In genomic region chr19:30887042-30887441, GRCh38 we compare ENCODE assay signal across 22 cellular contexts.
"Had no signal": no experiment of that assay in that cellular context is flagged by ENCODE, and none has a peak within 500 bp of the region (broad histone marks: within the 10 kb centered on the region; RNA-seq: fewer than 3 reads in every experiment).

No MANE protein-coding gene starts in this region.

- H3K4me1 ChIP-seq: parathyroid adenoma, stomach, thyroid gland had no signal

- H3K9me3 ChIP-seq: left lung, thyroid gland, vagina had no signal

- H3K4me3 ChIP-seq: dorsolateral prefrontal cortex, hepatocyte, left lung, smooth muscle cell, stomach, thyroid gland, vagina had no signal

- H3K36me3 Mint-ChIP-seq: naive thymus-derived CD8-positive, alpha-beta T cell had no signal

- H3K36me3 ChIP-seq: left lung, stomach, thyroid gland, vagina had no signal

- H3K4me3 Mint-ChIP-seq: naive thymus-derived CD8-positive, alpha-beta T cell; nephron progenitor cell had no signal

- H3K27ac Mint-ChIP-seq: naive thymus-derived CD8-positive, alpha-beta T cell; nephron progenitor cell; progenitor cell of endocrine pancreas had no signal

- H3K9ac ChIP-seq: parathyroid adenoma had no signal

- H3K27me3 ChIP-seq: hepatocyte, left lung, thyroid gland, vagina had no signal

- H3K4me2 ChIP-seq: hepatocyte, smooth muscle cell had no signal

- DNase-seq: dorsolateral prefrontal cortex; effector CD4-positive, alpha-beta T cell; head of caudate nucleus; left cardiac atrium; left lung; naive thymus-derived CD8-positive, alpha-beta T cell; nephron progenitor cell; occipital lobe; stimulated activated CD4-positive, alpha-beta T cell treated with anti-CD3 and anti-CD28 coated beads, Interleukin-12 subunit alpha, Interleukin-12 subunit beta, amount 100 ng/mL, for 4 hours; stimulated activated CD4-positive, alpha-beta T cell treated with anti-CD3 and anti-CD28 coated beads, Interleukin-1b, Interleukin-23, amount 100 ng/mL, for 48 hours; stimulated activated CD4-positive, alpha-beta T cell treated with anti-CD3 and anti-CD28 coated beads, Interleukin-4, amount 100 ng/mL, for 1 hour; stimulated activated CD8-positive, alpha-beta memory T cell treated with anti-CD3 and anti-CD28 coated beads, Interleukin-4, amount 100 ng/mL, for 48 hours; stimulated activated naive CD4-positive, alpha-beta T cell; stomach; thyroid gland; trophoblast cell had no signal

- ATAC-seq: left cardiac atrium; left lung; naive thymus-derived CD8-positive, alpha-beta T cell; sciatic nerve had no signal

- H2AFZ ChIP-seq: hepatocyte, parathyroid adenoma had no signal

- H3K27ac ChIP-seq: dorsolateral prefrontal cortex, hepatocyte, left lung, parathyroid adenoma, stomach, thyroid gland, vagina had no signal

- H3K9me3 Mint-ChIP-seq: naive thymus-derived CD8-positive, alpha-beta T cell; nephron progenitor cell had no signal

- H3K4me1 Mint-ChIP-seq: naive thymus-derived CD8-positive, alpha-beta T cell had no signal
